Comparison of ENCODE assay signal across 12 cellular contexts in genomic region chr11:75150879-75151278, GRCh38. TPM values are rescaled to one million over a fixed set of nuclear protein-coding genes. Genes with fewer than 3 reads are reported as not detected.
DNase-seq lines count a peak whose midpoint lies in the region; ATAC-seq and TF ChIP-seq lines count a peak whose summit lies in the region.
"Had no signal": no experiment of that assay in that cellular context is flagged by ENCODE, and none has a peak within 500 bp of the region (broad histone marks: within the 10 kb centered on the region; RNA-seq: fewer than 3 reads in every experiment).

Gene SLCO2B1 (plus strand): TSS chr11:75151107. CDS start chr11:75151382, 275 bp downstream.

- peak in 1 of 2 donors; percentile 3 for TF ChIP-seq RAD21 in liver (IDR thresholded peaks at IDR 0.05)

- no peaks in the 10 kb centered on the region for H3K36me3 Mint-ChIP-seq in immature natural killer cell
- H3K36me3 Mint-ChIP-seq: natural killer cell treated with Interleukin-12 subunit alpha and Interleukin-12 subunit beta and Interleukin-15 and Interleukin-18, amount 100 ng/mL, for 72 hours had no signal

- DNase-seq in Ammon's horn (ENCODE audit: low spot score) (peak; percentile 46), coronary artery (ENCODE audit: low spot score) (no peak), sigmoid colon (no peak), NCI-H524 (lab: John Stamatoyannopoulos, UW) (no peak), hippocampal formation (lab: John Stamatoyannopoulos, UW) (no peak), immature natural killer cell (no peak)
- DNase-seq: stimulated activated CD4-positive, alpha-beta T cell treated with anti-CD3 and anti-CD28 coated beads, Interleukin-4, amount 100 ng/mL, for 24 hours; T-helper 9 cell had no signal

- 64% methylated on average over 4 of the region's 4 CpGs for WGBS in liver
- WGBS in sigmoid colon, 2 donors = 10 to 40% methylated on average over 4 of the region's 4 CpGs

- no peak for TF ChIP-seq POLR2A in sigmoid colon (IDR thresholded peaks at IDR 0.05)

- no peak for ATAC-seq in HG02759 (IDR thresholded peaks at IDR 0.05; ENCODE audit: unreplicated experiment)
- ATAC-seq: natural killer cell treated with Interleukin-12 subunit alpha and Interleukin-12 subunit beta and Interleukin-15 and Interleukin-18, amount 100 ng/mL, for 72 hours had no signal

- H3K4me3 ChIP-seq in coronary artery (peak within 1 kb of the TSS; percentile 61), liver (ENCODE audit: low read depth in 1 of 3, low read length in 3 of 3) (peak within 1 kb of the TSS in 2 of 3 donors; percentile 7 to 37), sigmoid colon (peak within 1 kb of the TSS in 3 of 4 donors; percentile 17 to 37 (median 30))

- TF ChIP-seq EP300 in sigmoid colon (IDR thresholded peaks at IDR 0.05) = no peak

- peak within 1 kb of the TSS in 1 of 2 donors; percentile 56 for H3K27ac ChIP-seq in coronary artery
- H3K27ac ChIP-seq in liver (ENCODE audit: low read depth in 1 of 2, low read length in 2 of 2) = no peak within 1 kb of the TSS
- peak within 1 kb of the TSS in 2 of 4 donors; percentile 38 to 44 for H3K27ac ChIP-seq in sigmoid colon

- H3K36me3 ChIP-seq in liver (ENCODE audit: control insufficient read depth in 4 of 4, insufficient read depth in 3 of 4, low read depth in 1 of 4, low read length in 3 of 4) (no peaks in the 10 kb centered on the region), sigmoid colon (no peaks in the 10 kb centered on the region)

- H3K4me3 Mint-ChIP-seq in immature natural killer cell = no peak within 1 kb of the TSS
- H3K4me3 Mint-ChIP-seq: natural killer cell treated with Interleukin-12 subunit alpha and Interleukin-12 subunit beta and Interleukin-15 and Interleukin-18, amount 100 ng/mL, for 72 hours; stimulated activated naive CD8-positive, alpha-beta T cell treated with anti-CD3 and anti-CD28 coated beads, Interleukin-15, Interleukin-2, amounts not matched to agents 100 ng/mL and 50 ng/mL, for 24 hours had no signal

- no peak for TF ChIP-seq CTCF in coronary artery (IDR thresholded peaks at IDR 0.05)
- no peak for TF ChIP-seq CTCF in liver (IDR thresholded peaks at IDR 0.05; ENCODE audit: low read depth, low read length, missing input control)
- no peak for TF ChIP-seq CTCF in sigmoid colon (IDR thresholded peaks at IDR 0.05)

- no peaks in the 10 kb centered on the region for H3K4me1 Mint-ChIP-seq in immature natural killer cell

- H3K27me3 ChIP-seq in liver (ENCODE audit: control insufficient read depth in 4 of 4, insufficient read depth in 4 of 4, low read length in 3 of 4) = no peaks in the 10 kb centered on the region
- H3K27me3 ChIP-seq in sigmoid colon = no peaks in the 10 kb centered on the region

- H3K9ac ChIP-seq in liver (ENCODE audit: low read depth in 1 of 2, low read length in 2 of 2) = peak within 1 kb of the TSS in 1 of 2 donors; percentile 60

- H3K27me3 Mint-ChIP-seq in immature natural killer cell (ENCODE audit: low read depth in 3 of 3) = peaks cover 2 to 10% (median 6%) of the 10 kb centered on the region in 3 donors
- H3K27me3 Mint-ChIP-seq: stimulated activated naive CD8-positive, alpha-beta T cell treated with anti-CD3 and anti-CD28 coated beads, Interleukin-15, Interleukin-2, amounts not matched to agents 100 ng/mL and 50 ng/mL, for 24 hours had no signal

- H3K4me1 ChIP-seq in liver (ENCODE audit: control insufficient read depth in 4 of 4, insufficient read depth in 4 of 4, low read length in 3 of 4) (peaks cover 20 to 52% (median 37%) of the 10 kb centered on the region in 4 donors), sigmoid colon (no peaks in the 10 kb centered on the region)

- intact Hi-C loops in sigmoid colon (cut with DNase I) = no loop called here

- H3K9me3 Mint-ChIP-seq in immature natural killer cell = no peaks in the 10 kb centered on the region
- H3K9me3 Mint-ChIP-seq: natural killer cell treated with Interleukin-12 subunit alpha and Interleukin-12 subunit beta and Interleukin-15 and Interleukin-18, amount 100 ng/mL, for 72 hours; stimulated activated naive CD8-positive, alpha-beta T cell treated with anti-CD3 and anti-CD28 coated beads, Interleukin-15, Interleukin-2, amounts not matched to agents 100 ng/mL and 50 ng/mL, for 24 hours had no signal

- H3K9me3 ChIP-seq in liver (ENCODE audit: control insufficient read depth in 4 of 4, low read length in 3 of 4) = no peaks in the 10 kb centered on the region
- H3K9me3 ChIP-seq in sigmoid colon = no peaks in the 10 kb centered on the region

- no peak within 1 kb of the TSS for H3K27ac Mint-ChIP-seq in immature natural killer cell
- H3K27ac Mint-ChIP-seq: stimulated activated naive CD8-positive, alpha-beta T cell treated with anti-CD3 and anti-CD28 coated beads, Interleukin-15, Interleukin-2, amounts not matched to agents 100 ng/mL and 50 ng/mL, for 24 hours had no signal

TF ChIP-seq in liver, 16 proteins besides CTCF, POLR2A, EP300 and RAD21:
- no peak for TF ChIP-seq HNF4G (IDR thresholded peaks at IDR 0.05)
- no peak for TF ChIP-seq MAX (IDR thresholded peaks at IDR 0.05)
- TF ChIP-seq TAF1 (conservative IDR thresholded peaks at IDR 0.05) = no peak
- TF ChIP-seq SP1 (IDR thresholded peaks at IDR 0.05) = no peak
- no peak for TF ChIP-seq GABPA (IDR thresholded peaks at IDR 0.05 in 1 of 2, conservative IDR thresholded peaks at IDR 0.05 in 1 of 2)
- no peak for TF ChIP-seq FOXA2 (IDR thresholded peaks at IDR 0.05)
- no peak for TF ChIP-seq YY1 (IDR thresholded peaks at IDR 0.05)
- no peak for TF ChIP-seq RXRA (IDR thresholded peaks at IDR 0.05)
- no peak for TF ChIP-seq NR2F2 (IDR thresholded peaks at IDR 0.05)
- no peak for TF ChIP-seq EGR1 (IDR thresholded peaks at IDR 0.05; ENCODE audit: low read depth in 2 of 2)
- TF ChIP-seq JUND (IDR thresholded peaks at IDR 0.05) = no peak
- no peak for TF ChIP-seq HNF4A (conservative IDR thresholded peaks at IDR 0.05)
- no peak for TF ChIP-seq REST (IDR thresholded peaks at IDR 0.05)
- TF ChIP-seq ATF3 (IDR thresholded peaks at IDR 0.05) = no peak
- TF ChIP-seq ZBTB33 (IDR thresholded peaks at IDR 0.05) = no peak
- no peak for TF ChIP-seq FOXA1 (IDR thresholded peaks at IDR 0.05)

RNA-seq across cellular contexts. Expression of gene SLCO2B1, which starts in this region (rescaled TPM):
- 100 to 1,000 TPM in 1 of 2 donors, 10 to 100 TPM in 1; 92.1 to 184 TPM for total RNA-seq in liver
- 100 to 1,000 TPM in 1 of 2 donors, 10 to 100 TPM in 1; 52.7 to 179 TPM for polyA plus RNA-seq in liver
- total RNA-seq in sigmoid colon = 10 to 100 TPM; 19.4 to 31.7 (median 29.6) TPM
- 10 to 100 TPM in 2 of 3 donors, 1 to 10 TPM in 1; 7.8 to 47.0 (median 22.4) TPM for polyA plus RNA-seq in sigmoid colon
- not detected for polyA plus RNA-seq in immature natural killer cell

Comparison
In these comparisons a context has a peak if more than half of its experiments do, and no peak if none do; other contexts are left out.
1. RNA of gene SLCO2B1 (polyA plus RNA-seq): 52.7 to 179 TPM in liver and 7.8 to 47.0 TPM in sigmoid colon; not detected in immature natural killer cell; every median in the first group is over 4 times any median in the second.
2. Peak in every context shown above with its lines, with median percentiles within 50 percentile points of each other: H3K4me3 ChIP-seq.